In the genomic region with DNA sequence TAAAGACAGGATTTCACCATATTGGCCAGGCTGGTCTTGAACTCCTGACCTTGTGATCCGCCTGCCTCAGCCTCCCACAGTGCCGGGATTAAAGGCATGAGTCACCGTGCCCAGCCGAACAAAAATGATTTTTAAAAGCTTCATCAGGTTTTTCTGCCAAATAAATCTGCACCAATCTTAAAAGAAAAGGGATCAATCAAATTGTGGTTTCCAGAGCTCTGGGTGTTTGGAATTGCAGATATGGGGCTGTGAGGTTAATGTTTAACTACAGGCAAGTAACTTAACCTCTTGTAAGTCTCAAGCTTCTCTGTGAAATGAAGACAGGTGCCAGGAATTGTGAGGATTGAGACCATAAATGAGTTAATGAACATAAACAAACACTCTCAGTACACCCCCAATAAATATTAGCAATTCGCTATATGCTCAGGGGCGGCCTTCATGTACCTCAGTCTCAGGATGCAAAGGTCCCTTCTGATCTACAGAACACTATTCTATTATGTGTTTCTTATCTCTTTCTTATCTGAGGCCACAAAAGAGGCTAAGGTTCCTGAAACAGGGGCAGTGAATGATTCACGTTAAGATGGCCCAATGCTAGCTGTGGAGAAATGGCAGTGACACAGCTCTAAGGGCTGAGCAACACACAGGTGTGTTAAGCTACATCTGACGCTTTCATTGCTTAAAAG, we compare ENCODE assay signal across 17 cellular contexts. TPM values are rescaled to one million over a fixed set of nuclear protein-coding genes. Genes with fewer than 3 reads are reported as not detected.
A peak's percentile ranks its signal among the peaks of the same experiment; 100 is the strongest.
DNase-seq lines count a peak whose midpoint lies in the region; ATAC-seq lines count a peak whose summit lies in the region.
"Had no signal": no experiment of that assay in that cellular context is flagged by ENCODE, and none has a peak within 500 bp of the region (broad histone marks: within the 10 kb centered on the region; RNA-seq: fewer than 3 reads in every experiment).

No MANE protein-coding gene starts in this region.

- no peaks in the 10 kb centered on the region for H3K9me3 ChIP-seq in T-helper 17 cell (ENCODE audit: control insufficient read depth, low read length, poor library complexity, severe bottlenecking)
- H3K9me3 ChIP-seq in mucosa of rectum (ENCODE audit: control insufficient read depth in 2 of 2, low read length in 2 of 2): no peaks in the 10 kb centered on the region
- H3K9me3 ChIP-seq: testis had no signal

- H3K4me1 ChIP-seq in mucosa of rectum (ENCODE audit: control insufficient read depth in 2 of 2, insufficient read depth in 2 of 2, low read length in 2 of 2): peaks cover 14 to 36% of the 10 kb centered on the region in 2 donors
- H3K4me1 ChIP-seq: testis had no signal

- H3K27ac Mint-ChIP-seq in T-helper 17 cell: peak overlapping the region; percentile 27

- peaks cover 2% of the 10 kb centered on the region for H3K36me3 Mint-ChIP-seq in T-helper 17 cell (ENCODE audit: low read depth)

- H3K4me3 ChIP-seq in mucosa of rectum (ENCODE audit: low read length in 2 of 2): peak overlapping the region in 1 of 2 donors; percentile 14
- H3K4me3 ChIP-seq: coronary artery, testis had no signal

- no peaks in the 10 kb centered on the region for H3K27me3 Mint-ChIP-seq in T-helper 17 cell

- peak overlapping the region; percentile 32 to 76 for H3K27ac ChIP-seq in mucosa of rectum (ENCODE audit: low read depth in 2 of 2, low read length in 2 of 2)
- H3K27ac ChIP-seq: coronary artery, testis had no signal

- peaks cover 45% of the 10 kb centered on the region for H3K4me1 Mint-ChIP-seq in T-helper 17 cell

- no peak overlapping the region for H3K4me3 Mint-ChIP-seq in T-helper 17 cell

- ATAC-seq in T-helper 17 cell: no peak
- no peak for ATAC-seq in GM21447 (IDR thresholded peaks at IDR 0.05; ENCODE audit: unreplicated experiment)
- ATAC-seq: activated CD4-positive, CD25-positive, alpha-beta regulatory T cell treated with anti-CD3 and anti-CD28 coated beads, Interleukin-2, amount 50 U/mL, for 24 hours had no signal

- peak; percentile 69 for DNase-seq in DMS53 (lab: John Stamatoyannopoulos, UW)
- no peak for DNase-seq in T-helper 17 cell
- DNase-seq in glomerular visceral epithelial cell (ENCODE audit: extremely low spot score): peak; percentile 32
- no peak for DNase-seq in NCI-H2029 (lab: John Stamatoyannopoulos, UW)
- DNase-seq in stimulated activated CD4-positive, alpha-beta T cell treated with anti-CD3 and anti-CD28 coated beads, Interleukin-4, amount 100 ng/mL, for 1 hour: no peak
- no peak for DNase-seq in cerebellum (ENCODE audit: low spot score)
- DNase-seq: activated effector memory CD4-positive, alpha-beta T cell treated with Interleukin-2 at 50 U/mL for 16 hours; amygdala; NCI-H1436 treated with DMSO at 0.1 percent for 48 hours; NCI-H345; nucleus accumbens; stimulated activated CD4-positive, alpha-beta T cell treated with anti-CD3 and anti-CD28 coated beads, Interleukin-2, amount 100 ng/mL, for 48 hours; testis had no signal

- no peak overlapping the region for H3K9ac ChIP-seq in mucosa of rectum (ENCODE audit: low read depth in 1 of 2, low read length in 2 of 2)

- H3K27me3 ChIP-seq in mucosa of rectum (ENCODE audit: control insufficient read depth in 2 of 2, insufficient read depth in 2 of 2, low read length in 2 of 2): no peaks in the 10 kb centered on the region
- H3K27me3 ChIP-seq: testis had no signal

- H3K36me3 ChIP-seq in mucosa of rectum (ENCODE audit: control insufficient read depth in 2 of 2, insufficient read depth in 2 of 2, low read length in 2 of 2): peaks cover 23 to 26% of the 10 kb centered on the region in 2 donors

RNA-seq across cellular contexts. Expression of gene GNPAT, which starts 7.1 kb away (rescaled TPM):
- total RNA-seq in T-helper 17 cell (10 to 100 TPM; 16.4 to 20.3 TPM), cerebellum (43.5 TPM)

Comparison
In these comparisons a context has a peak if more than half of its experiments do, and no peak if none do; other contexts are left out.
1. DNase-seq: peak in DMS53 (single experiment) and glomerular visceral epithelial cell (single experiment); none in T-helper 17 cell (0 of 3), NCI-H2029 (single experiment), stimulated activated CD4-positive, alpha-beta T cell treated with anti-CD3 and anti-CD28 coated beads, Interleukin-4, amount 100 ng/mL, for 1 hour (single experiment) and cerebellum (single experiment).